Comparison of ENCODE assay signal across 9 cellular contexts in the genomic region with DNA sequence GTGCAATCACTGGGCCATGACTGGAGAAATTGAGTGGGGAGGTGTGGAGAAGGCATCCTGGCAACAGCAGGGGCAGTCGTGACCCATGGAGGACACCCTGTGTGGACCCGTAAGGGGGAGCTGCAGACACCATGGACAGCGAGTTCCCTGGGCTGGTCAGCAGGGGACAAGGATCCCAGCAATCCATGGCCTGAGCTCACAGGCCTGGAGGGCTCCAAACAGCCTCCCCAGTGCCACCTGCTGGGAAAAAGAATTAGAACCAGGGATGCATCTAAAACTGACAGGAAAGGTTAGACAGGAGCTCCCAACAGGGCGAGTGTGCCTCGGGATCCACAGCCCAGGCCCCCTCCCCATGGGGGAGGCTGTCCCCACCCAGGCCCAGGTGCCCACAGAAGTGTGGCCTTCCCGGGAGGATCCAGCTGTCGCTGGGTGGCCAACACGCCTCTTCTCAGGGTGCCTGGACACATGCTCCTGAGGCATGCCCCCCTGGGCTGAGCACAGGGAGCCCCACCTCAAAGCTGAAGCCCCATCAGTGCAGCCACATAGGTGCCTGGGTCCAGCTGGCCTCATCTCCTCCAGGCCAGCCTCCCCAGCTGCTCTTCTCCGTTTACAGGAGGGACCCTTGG. TPM values are rescaled to one million over a fixed set of nuclear protein-coding genes. Genes with fewer than 3 reads are reported as not detected.
A peak's percentile ranks its signal among the peaks of the same experiment; 100 is the strongest.
DNase-seq lines count a peak whose midpoint lies in the region; FAIRE-seq and TF ChIP-seq lines count a peak whose summit lies in the region.
"Had no signal": no experiment of that assay in that cellular context is flagged by ENCODE, and none has a peak within 500 bp of the region (broad histone marks: within the 10 kb centered on the region; RNA-seq: fewer than 3 reads in every experiment).

No MANE protein-coding gene starts in this region.

- H3K27me3 ChIP-seq in bronchial epithelial cell (ENCODE audit: control insufficient read depth, insufficient read depth, low read length) (peaks cover 3% of the 10 kb centered on the region), tibial artery (peaks cover 0 to 43% of the 10 kb centered on the region in 2 donors)

- no peak for DNase-seq in AG09319 (ENCODE audit: extremely low read depth, low read depth)
- DNase-seq in NCI-H526 treated with DMSO at 0.1 percent for 48 hours (lab: John Stamatoyannopoulos, UW) = peak; percentile 35
- DNase-seq in bronchial epithelial cell (ENCODE audit: low read depth) = peak; percentile 38
- peak; percentile 94 for DNase-seq in left kidney (ENCODE audit: low read depth, low spot score)
- no peak for DNase-seq in tibial artery
- DNase-seq in DMS79 treated with DMSO at 0.1 percent for 48 hours (lab: John Stamatoyannopoulos, UW) = no peak
- no peak for DNase-seq in SKM-1 (lab: John Stamatoyannopoulos, UW; ENCODE audit: unreplicated experiment)

- FAIRE-seq in bronchial epithelial cell (lab: Jason Lieb, UNC) = no peak

- H3K27ac ChIP-seq in tibial artery = no peak overlapping the region

- H3K36me3 ChIP-seq in bronchial epithelial cell (ENCODE audit: control insufficient read depth, insufficient read depth, low read length) (no peaks in the 10 kb centered on the region), tibial artery (no peaks in the 10 kb centered on the region)

- H3K4me3 ChIP-seq in bronchial epithelial cell (ENCODE audit: low read depth, low read length) (no peak overlapping the region), tibial artery (no peak overlapping the region)

- TF ChIP-seq CTCF in AG09319 (IDR thresholded peaks at IDR 0.05; ENCODE audit: low read depth, low read length) (peak; percentile 60), GM12873 (IDR thresholded peaks at IDR 0.05; ENCODE audit: insufficient read depth, low read depth, low read length, missing control alignments) (peak; percentile 58), bronchial epithelial cell (IDR thresholded peaks at IDR 0.05; ENCODE audit: insufficient read depth, low read length, severe bottlenecking) (peak; percentile 72), tibial artery (IDR thresholded peaks at IDR 0.05) (peak; percentile 36 to 40)

- intact Hi-C loops in tibial artery (cut with DNase I; ENCODE audit: low total_unique reads) = loop anchor here (10.0 kb wide), 1 partner anchor 364 kb away; no protein-coding TSS in a partner anchor

- H3K9me3 ChIP-seq in tibial artery = no peaks in the 10 kb centered on the region

- no peaks in the 10 kb centered on the region for H3K4me1 ChIP-seq in tibial artery

RNA-seq across cellular contexts. Expression of gene KIF1A, which starts 20.5 kb away (rescaled TPM):
- not detected in 2 replicates for total RNA-seq in bronchial epithelial cell

RNA-seq across cellular contexts. Expression of gene AGXT, which starts 28.1 kb away (rescaled TPM):
- total RNA-seq in bronchial epithelial cell = not detected in 2 replicates
- total RNA-seq: lower leg skin had no signal

RNA-seq across cellular contexts. Expression of gene MAB21L4, which starts 55.4 kb away (rescaled TPM):
- 0.53 and 5.1 TPM in 2 replicates for total RNA-seq in bronchial epithelial cell

Comparison
In these comparisons a context has a peak if more than half of its experiments do, and no peak if none do; other contexts are left out.
1. DNase-seq: peak in NCI-H526 treated with DMSO at 0.1 percent for 48 hours (single experiment), bronchial epithelial cell (single experiment) and left kidney (single experiment); none in AG09319 (single experiment), tibial artery (0 of 2), DMS79 treated with DMSO at 0.1 percent for 48 hours (single experiment) and SKM-1 (single experiment).
2. Peak in every context shown above with its lines, with median percentiles within 50 percentile points of each other: CTCF ChIP-seq.